8 cellular contexts compared by ENCODE assay signal in the genomic region with DNA sequence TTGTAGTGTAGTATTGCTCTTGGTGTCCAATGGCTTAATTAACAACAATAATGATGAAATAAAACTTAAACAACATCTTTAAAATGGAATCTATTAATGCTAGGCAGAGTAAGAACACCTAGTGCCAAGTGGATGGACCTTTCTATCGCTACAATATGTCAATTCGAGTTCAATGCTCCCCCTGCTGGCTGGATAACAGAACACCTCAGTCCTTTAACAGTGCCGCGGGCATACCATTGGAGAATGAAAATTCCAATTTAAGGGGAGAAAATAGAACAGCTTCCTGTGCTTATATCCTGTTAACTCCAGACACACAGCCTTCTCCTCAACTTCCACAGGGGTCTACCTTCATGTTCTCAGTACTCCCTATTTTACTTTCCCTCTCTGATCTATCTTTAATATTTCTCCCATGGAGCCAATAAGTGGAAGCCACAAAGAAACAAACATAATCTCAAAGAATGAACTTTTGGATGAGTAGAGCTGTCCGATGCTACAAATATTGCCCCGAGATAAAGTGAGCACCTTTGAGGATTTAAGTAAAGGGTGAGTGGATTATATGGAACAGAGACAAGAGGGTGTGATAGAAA. TPM values are rescaled to one million over a fixed set of nuclear protein-coding genes. Genes with fewer than 3 reads are reported as not detected.
DNase-seq lines count a peak whose midpoint lies in the region; ATAC-seq and TF ChIP-seq lines count a peak whose summit lies in the region.

No MANE protein-coding gene starts in this region.

- H3K9ac ChIP-seq in SK-N-MC (ENCODE audit: insufficient read length) (no peak overlapping the region), adipocyte (ENCODE audit: low read length) (peak overlapping the region; percentile 33)

- ATAC-seq in gastrocnemius medialis: peak; percentile 47 to 80

- H3K4me1 ChIP-seq in adipocyte (ENCODE audit: control insufficient read depth, insufficient read depth, low read length) (peaks cover 35% of the 10 kb centered on the region), left ventricle myocardium inferior (peaks cover 5% of the 10 kb centered on the region), gastrocnemius medialis (no peaks in the 10 kb centered on the region)

- H3K27ac ChIP-seq in SK-N-MC (no peak overlapping the region), left ventricle myocardium inferior (replicated peaks) (no peak overlapping the region), gastrocnemius medialis (no peak overlapping the region)

- H3K36me3 ChIP-seq in SK-N-MC (ENCODE audit: insufficient read depth, low read length) (no peaks in the 10 kb centered on the region), adipocyte (ENCODE audit: control insufficient read depth, insufficient read depth, low read length, severe bottlenecking) (peaks cover under 1% of the 10 kb centered on the region), left ventricle myocardium inferior (no peaks in the 10 kb centered on the region), gastrocnemius medialis (no peaks in the 10 kb centered on the region)

- H3K4me3 ChIP-seq in GM12864 (ENCODE audit: low read depth, low read length) (no peak overlapping the region), SK-N-MC (no peak overlapping the region), adipocyte (ENCODE audit: low read length) (no peak overlapping the region), left ventricle myocardium inferior (no peak overlapping the region), gastrocnemius medialis (no peak overlapping the region)

- TF ChIP-seq CTCF in GM12864 (IDR thresholded peaks at IDR 0.05; ENCODE audit: low read depth, low read length, missing control alignments): peak; percentile 75
- TF ChIP-seq CTCF in left ventricle myocardium inferior (IDR thresholded peaks at IDR 0.05; ENCODE audit: borderline replicate concordance): peak; percentile 91
- peak; percentile 36 to 73 (median 62) for TF ChIP-seq CTCF in gastrocnemius medialis (IDR thresholded peaks at IDR 0.05 in 4 of 5, conservative IDR thresholded peaks at IDR 0.05 in 1 of 5)

- in situ Hi-C loops in gastrocnemius medialis (cut with MboI; ENCODE audit: low sequenced_read_pairs in 4 of 4): loop anchor here in 1 of 4 donors (10.0 kb wide), 1 partner anchor 141 kb away; no protein-coding TSS in a partner anchor

- intact Hi-C loops in left ventricle myocardium inferior (cut with micrococcal nuclease) (loop anchor here (5.0 kb wide), 1 partner anchor 149 kb away; no protein-coding TSS in a partner anchor), gastrocnemius medialis (cut with DNase I; ENCODE audit: low total_unique reads) (loop anchor here (2.0 to 10.0 kb wide), 2 partner anchors 147 to 219 kb away; a partner anchor contains a TSS)

- H3K9me3 ChIP-seq in SK-N-MC (ENCODE audit: low read depth, low read length): no peaks in the 10 kb centered on the region
- no peaks in the 10 kb centered on the region for H3K9me3 ChIP-seq in adipocyte (ENCODE audit: control insufficient read depth, low read length)
- H3K9me3 ChIP-seq in left ventricle myocardium inferior (replicated peaks): no peaks in the 10 kb centered on the region
- no peaks in the 10 kb centered on the region for H3K9me3 ChIP-seq in gastrocnemius medialis

- no peak for TF ChIP-seq POLR2A in gastrocnemius medialis (IDR thresholded peaks at IDR 0.05)

- H3K27me3 ChIP-seq in adipocyte (replicated peaks; ENCODE audit: control insufficient read depth, insufficient read depth, low read length): no peaks in the 10 kb centered on the region
- H3K27me3 ChIP-seq in left ventricle myocardium inferior (ENCODE audit: low read depth): peaks cover 11% of the 10 kb centered on the region
- no peaks in the 10 kb centered on the region for H3K27me3 ChIP-seq in gastrocnemius medialis

- DNase-seq in GM12864 (ENCODE audit: low read depth) (peak; percentile 18), H4 (ENCODE audit: low spot score) (peak; percentile 77), Kasumi-1 (lab: John Stamatoyannopoulos, UW) (peak; percentile 69 to 78), SK-N-MC (ENCODE audit: low read depth, low spot score) (peak; percentile 51), adipocyte (ENCODE audit: low read depth) (peak; percentile 95), left ventricle myocardium inferior (no peak), gastrocnemius medialis (peak; percentile 26 to 43), DMS79 treated with DMSO at 0.1 percent for 48 hours (lab: John Stamatoyannopoulos, UW) (no peak)

RNA-seq across cellular contexts. Expression of a gene that starts 41.4 kb away (rescaled TPM):
- 0.46 and 2.2 TPM in 2 replicates for total RNA-seq in H4 (2014; rRNA removed; shearing (Covaris generic))
- total RNA-seq in left ventricle myocardium inferior (96.6 TPM), gastrocnemius medialis (10 to 100 TPM; 11.2 to 43.6 (median 18.7) TPM)

Comparison
In these comparisons a context has a peak if more than half of its experiments do, and no peak if none do; other contexts are left out.
1. DNase-seq: peak in GM12864 (single experiment), H4 (single experiment), Kasumi-1 (2 of 2), SK-N-MC (single experiment), adipocyte (single experiment) and gastrocnemius medialis (2 of 2); none in left ventricle myocardium inferior (single experiment) and DMS79 treated with DMSO at 0.1 percent for 48 hours (single experiment).
2. Peak in every context shown above with its lines, with median percentiles within 50 percentile points of each other: CTCF ChIP-seq.